Comparison of ENCODE assay signal across 8 cellular contexts in the genomic region with DNA sequence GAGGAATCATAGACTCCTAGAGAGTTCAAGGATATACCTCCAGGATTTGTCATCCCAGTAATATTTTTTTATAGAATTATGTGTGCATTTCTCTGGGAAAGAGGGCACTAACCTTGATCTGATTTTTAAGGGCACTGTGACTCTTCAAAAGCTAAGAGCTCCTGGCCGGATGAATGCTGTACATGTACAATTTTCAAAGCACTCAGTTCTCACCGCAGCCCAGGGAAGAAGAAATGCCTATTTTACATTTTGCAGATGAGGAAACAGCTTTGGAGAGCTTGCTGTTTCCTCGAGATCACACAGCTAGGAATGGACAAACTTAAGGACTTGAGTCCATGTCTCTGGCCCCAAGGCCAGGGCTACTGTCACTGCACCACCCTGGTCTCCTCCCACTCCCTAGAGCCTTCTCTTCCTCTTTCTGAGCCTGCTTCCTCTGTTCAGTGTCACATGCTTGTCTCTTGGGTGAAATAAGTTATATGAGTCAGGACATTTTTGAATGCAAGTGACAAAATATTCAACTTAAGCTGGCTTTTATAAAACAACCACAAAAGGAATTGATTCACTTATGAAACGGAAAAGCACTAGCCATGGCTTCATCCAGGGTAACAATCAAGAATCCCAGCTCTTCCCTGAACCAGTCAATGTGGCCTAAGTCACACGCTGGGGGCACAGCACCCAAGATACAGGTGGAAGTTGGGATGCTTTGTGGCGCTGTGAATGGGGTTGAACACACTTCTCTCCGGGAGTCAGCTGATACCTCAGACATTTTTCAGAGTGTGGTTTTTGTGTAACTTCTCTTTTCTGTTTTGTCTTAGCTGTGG. TPM values are rescaled to one million over a fixed set of nuclear protein-coding genes. Genes with fewer than 3 reads are reported as not detected.
DNase-seq lines count a peak whose midpoint lies in the region; ATAC-seq, FAIRE-seq and TF ChIP-seq lines count a peak whose summit lies in the region.

No MANE protein-coding gene starts in this region.

- 19 to 25% (median 21%) methylated on average over 7 of the region's 7 CpGs for WGBS in spleen, 5 donors

- DNase-seq in GM12891 (ENCODE audit: insufficient read length, low spot score) (peak; percentile 43), NAMALWA (ENCODE audit: low spot score) (peak; percentile 49), dorsolateral prefrontal cortex (no peak), spleen (peak; percentile 83), NCI-H1105 treated with DMSO at 0.1 percent for 48 hours (lab: John Stamatoyannopoulos, UW) (no peak), WERI-Rb-1 (no peak)

- peaks cover 36 to 66% (median 48%) of the 10 kb centered on the region in 6 donors for H3K4me1 ChIP-seq in spleen

- H3K9me3 ChIP-seq in spleen (no peaks in the 10 kb centered on the region), WERI-Rb-1 (ENCODE audit: severe bottlenecking) (no peaks in the 10 kb centered on the region)

- H3K27me3 ChIP-seq in dorsolateral prefrontal cortex = peaks cover 0 to 2% (median 0%) of the 10 kb centered on the region in 45 donors
- H3K27me3 ChIP-seq in spleen (replicated peaks in 1 of 7) = no peaks in the 10 kb centered on the region
- H3K27me3 ChIP-seq in WERI-Rb-1 (ENCODE audit: insufficient read depth, low read depth, severe bottlenecking) = no peaks in the 10 kb centered on the region

- no peak overlapping the region for H3K4me3 ChIP-seq in dorsolateral prefrontal cortex
- peak overlapping the region in 2 of 8 donors; percentile 17 to 47 for H3K4me3 ChIP-seq in spleen
- H3K4me3 ChIP-seq in WERI-Rb-1 (ENCODE audit: low read depth, low read length) = no peak overlapping the region

- peak; percentile 72 for ATAC-seq in GM21723 (IDR thresholded peaks at IDR 0.05; ENCODE audit: unreplicated experiment)
- no peak for ATAC-seq in HG03045 (IDR thresholded peaks at IDR 0.05; ENCODE audit: unreplicated experiment)

- TF ChIP-seq CTCF in dorsolateral prefrontal cortex (IDR thresholded peaks at IDR 0.05 in 54 of 56, conservative IDR thresholded peaks at IDR 0.05 in 2 of 56; ENCODE audit: low read depth in 1 of 56, partially characterized antibody in 56 of 56) = no peak
- peak in 1 of 11 experiments; percentile 17 for TF ChIP-seq CTCF in spleen (IDR thresholded peaks at IDR 0.05 in 8 of 11, conservative IDR thresholded peaks at IDR 0.05 in 3 of 11)
- no peak for TF ChIP-seq CTCF in WERI-Rb-1 (IDR thresholded peaks at IDR 0.05; ENCODE audit: low read depth, low read length)

- intact Hi-C loops in dorsolateral prefrontal cortex (cut with DNase I) = loop anchor here in 1 of 2 donors (2.0 kb wide), 1 partner anchor 18 kb away; no protein-coding TSS in a partner anchor
- intact Hi-C loops in spleen (cut with DNase I; ENCODE audit: low total_unique reads) = no loop called here

- TF ChIP-seq POLR2A in GM12891 (IDR thresholded peaks at IDR 0.05; ENCODE audit: low read depth, low read length) = no peak
- TF ChIP-seq POLR2A in spleen (IDR thresholded peaks at IDR 0.05) = no peak

- H3K27ac ChIP-seq in dorsolateral prefrontal cortex (peak overlapping the region in 42 of 59 donors; percentile 0 to 78 (median 56)), spleen (peak overlapping the region; percentile 81 to 92 (median 89)), WERI-Rb-1 (no peak overlapping the region)

- FAIRE-seq in GM12891 (lab: Jason Lieb, UNC) = peak; percentile 69

- no peaks in the 10 kb centered on the region for H3K36me3 ChIP-seq in spleen
- H3K36me3 ChIP-seq in WERI-Rb-1 = no peaks in the 10 kb centered on the region

TF ChIP-seq in GM12891, 5 proteins besides CTCF, POLR2A, EP300 and RAD21:
- TF ChIP-seq POLR2AphosphoS5 (IDR thresholded peaks at IDR 0.05; ENCODE audit: low read depth, low read length) = no peak
- TF ChIP-seq TAF1 (IDR thresholded peaks at IDR 0.05; ENCODE audit: low read depth, low read length) = no peak
- TF ChIP-seq SPI1 (IDR thresholded peaks at IDR 0.05; ENCODE audit: low read depth, low read length) = peak; percentile 93

RNA-seq across cellular contexts. Expression of a gene that starts 45.6 kb away (rescaled TPM):
- polyA plus RNA-seq in GM12891 (2012; ENCODE audit: low read depth, missing spikeins) = 4.2 TPM
- total RNA-seq in dorsolateral prefrontal cortex = 10 to 100 TPM in 119 of 120 experiments, 1 to 10 TPM in 1; 9.7 to 58.1 (median 21.3) TPM
- 10 to 100 TPM; 33.5 to 60.8 (median 55.8) TPM for total RNA-seq in spleen
- polyA plus RNA-seq in spleen = 10 to 100 TPM in 2 of 3 donors, 1 to 10 TPM in 1; 8.9 to 12.8 (median 10.1) TPM

Comparison
In these comparisons a context has a peak if more than half of its experiments do, and no peak if none do; other contexts are left out.
1. DNase-seq: peak in GM12891 (single experiment), NAMALWA (single experiment) and spleen (single experiment); none in dorsolateral prefrontal cortex (0 of 10), NCI-H1105 treated with DMSO at 0.1 percent for 48 hours (single experiment) and WERI-Rb-1 (single experiment).